15 cellular contexts compared by ENCODE assay signal in the genomic region with DNA sequence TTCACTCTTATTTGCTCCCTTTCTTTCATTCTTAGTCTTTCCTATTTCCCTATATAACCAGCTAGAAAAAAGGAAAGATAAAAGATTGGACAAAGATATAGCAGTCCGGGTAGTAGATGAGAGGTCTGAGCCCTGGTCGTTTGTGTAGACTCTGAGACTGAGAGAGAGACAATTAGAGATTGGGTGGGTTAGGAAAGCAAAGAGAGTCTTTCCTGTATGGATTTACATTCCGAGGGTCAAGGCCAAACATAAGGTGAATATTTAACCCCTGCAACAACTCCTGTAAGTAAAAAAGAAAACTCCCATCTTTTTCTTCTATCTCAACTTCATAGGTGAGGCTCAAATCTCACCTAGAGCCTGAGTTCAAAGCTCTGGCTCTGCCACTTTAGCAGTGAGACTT.
DNase-seq lines count a peak whose midpoint lies in the region; ATAC-seq and TF ChIP-seq lines count a peak whose summit lies in the region.
"Had no signal": no experiment of that assay in that cellular context is flagged by ENCODE, and none has a peak within 500 bp of the region (broad histone marks: within the 10 kb centered on the region; RNA-seq: fewer than 3 reads in every experiment).

No MANE protein-coding gene starts in this region.

- ATAC-seq in GM23338, result no peak; the same call in 2 of the 3 replicates
- ATAC-seq in GM18498 (IDR thresholded peaks at IDR 0.05; ENCODE audit: unreplicated experiment), result no peak
- no peak for ATAC-seq in sciatic nerve
- ATAC-seq: K562 had no signal

- DNase-seq in GM23338 (ENCODE audit: low spot score) (peak; percentile 31), HK-2 (ENCODE audit: unreplicated experiment) (no peak), sciatic nerve (ENCODE audit: low spot score) (no peak)
- no peak for DNase-seq in activated naive CD4-positive, alpha-beta T cell treated with anti-CD3 and anti-CD28 coated beads for 36 hours
- DNase-seq: ACHN; C1 segment of cervical spinal cord; Calu3; CD4-positive, alpha-beta T cell; Karpas-422 had no signal

- no peaks in the 10 kb centered on the region for H3K79me2 ChIP-seq in GM23338 (replicated peaks; ENCODE audit: insufficient read depth)

- H3K4me3 Mint-ChIP-seq in GM23338, result peak overlapping the region; percentile 58; the same call in 2 of the 3 replicates
- H3K4me3 Mint-ChIP-seq in dendritic cell treated with granulocyte-macrophage colony-stimulating factor and Interleukin-4, amounts not matched to agents 40 ng/mL and 50 ng/mL, for 4 days, result no peak overlapping the region
- no peak overlapping the region for H3K4me3 Mint-ChIP-seq in activated naive CD4-positive, alpha-beta T cell treated with anti-CD3 and anti-CD28 coated beads for 36 hours
- H3K4me3 Mint-ChIP-seq: B cell; CD4-positive, alpha-beta T cell had no signal

- H3K27ac ChIP-seq in GM23338 (ENCODE audit: low read depth) (peak overlapping the region; percentile 97), HUES48 (ENCODE audit: low read depth, low read length) (peak overlapping the region; percentile 96), iPS-18a (ENCODE audit: low read length) (peak overlapping the region; percentile 21)

- no peak overlapping the region; the same call in 1 of the 2 replicates for H3K9ac ChIP-seq in HUES48 (ENCODE audit: low read depth, low read length)
- H3K9ac ChIP-seq in iPS-18a (ENCODE audit: low read length), result no peak overlapping the region

- H3K4me2 ChIP-seq in GM23338, result peak overlapping the region; percentile 56

- H3K9me3 ChIP-seq in HUES48 (ENCODE audit: control insufficient read depth, insufficient read depth, low read length) (no peaks in the 10 kb centered on the region), iPS-18a (ENCODE audit: control insufficient read depth, low read depth, low read length) (no peaks in the 10 kb centered on the region)

- H3K4me1 Mint-ChIP-seq in GM23338, result peaks cover 63% of the 10 kb centered on the region
- H3K4me1 Mint-ChIP-seq in dendritic cell treated with granulocyte-macrophage colony-stimulating factor and Interleukin-4, amounts not matched to agents 40 ng/mL and 50 ng/mL, for 4 days (ENCODE audit: low read depth), result peaks cover 37% of the 10 kb centered on the region
- H3K4me1 Mint-ChIP-seq in activated naive CD4-positive, alpha-beta T cell treated with anti-CD3 and anti-CD28 coated beads for 36 hours (ENCODE audit: low read depth), result peaks cover 12% of the 10 kb centered on the region

- H3K4me3 ChIP-seq in GM23338 (peak overlapping the region; percentile 1), HUES48 (ENCODE audit: low read depth, low read length) (peak overlapping the region; percentile 42; the same call in 1 of the 2 replicates), iPS-18a (ENCODE audit: low read length) (peak overlapping the region; percentile 42)
- H3K4me3 ChIP-seq: K562 had no signal

- intact Hi-C loops in dendritic cell treated with granulocyte-macrophage colony-stimulating factor and Interleukin-4, amounts not matched to agents 40 ng/mL and 50 ng/mL, for 4 days (cut with micrococcal nuclease), result no loop called here
- intact Hi-C loops in activated naive CD4-positive, alpha-beta T cell treated with anti-CD3 and anti-CD28 coated beads for 36 hours (cut with micrococcal nuclease), result loop anchor here (10.0 kb wide), 1 partner anchor 736 kb away; the partner anchor contains the start of gene HOOK1
- intact Hi-C loops in sciatic nerve (cut with DNase I), result loop anchor here (10.0 kb wide), 1 partner anchor 294 kb away; the partner anchor contains the start of gene JUN

- TF ChIP-seq CTCF in GM23338 (conservative IDR thresholded peaks at IDR 0.05; ENCODE audit: low read depth in 2 of 2), result no peak

- H2AFZ ChIP-seq in GM23338, result no peak overlapping the region

- no peaks in the 10 kb centered on the region for H3K9me3 Mint-ChIP-seq in GM23338
- no peaks in the 10 kb centered on the region for H3K9me3 Mint-ChIP-seq in dendritic cell treated with granulocyte-macrophage colony-stimulating factor and Interleukin-4, amounts not matched to agents 40 ng/mL and 50 ng/mL, for 4 days
- H3K9me3 Mint-ChIP-seq in activated naive CD4-positive, alpha-beta T cell treated with anti-CD3 and anti-CD28 coated beads for 36 hours, result no peaks in the 10 kb centered on the region
- H3K9me3 Mint-ChIP-seq: CD4-positive, alpha-beta T cell had no signal

- CTCF ChIA-PET in activated naive CD4-positive, alpha-beta T cell treated with anti-CD3 and anti-CD28 coated beads for 36 hours (lab: Charles Lee), result no interaction called here

- H3K27ac Mint-ChIP-seq in GM23338, result peak overlapping the region; percentile 94
- peak overlapping the region; percentile 60 for H3K27ac Mint-ChIP-seq in dendritic cell treated with granulocyte-macrophage colony-stimulating factor and Interleukin-4, amounts not matched to agents 40 ng/mL and 50 ng/mL, for 4 days
- H3K27ac Mint-ChIP-seq in activated naive CD4-positive, alpha-beta T cell treated with anti-CD3 and anti-CD28 coated beads for 36 hours, result no peak overlapping the region
- H3K27ac Mint-ChIP-seq: B cell; CD4-positive, alpha-beta T cell had no signal

- peaks cover 4% of the 10 kb centered on the region for H3K27me3 Mint-ChIP-seq in GM23338 (ENCODE audit: insufficient read depth, low read depth, poor library complexity)
- H3K27me3 Mint-ChIP-seq in dendritic cell treated with granulocyte-macrophage colony-stimulating factor and Interleukin-4, amounts not matched to agents 40 ng/mL and 50 ng/mL, for 4 days, result no peaks in the 10 kb centered on the region
- no peaks in the 10 kb centered on the region for H3K27me3 Mint-ChIP-seq in activated naive CD4-positive, alpha-beta T cell treated with anti-CD3 and anti-CD28 coated beads for 36 hours (ENCODE audit: low read depth)
- H3K27me3 Mint-ChIP-seq: B cell; CD4-positive, alpha-beta T cell had no signal

- H3K36me3 ChIP-seq in GM23338 (ENCODE audit: insufficient read depth), result no peaks in the 10 kb centered on the region
- H3K36me3 ChIP-seq in HUES48 (ENCODE audit: control insufficient read depth, insufficient read depth, low read length), result no peaks in the 10 kb centered on the region
- H3K36me3 ChIP-seq in iPS-18a (ENCODE audit: control insufficient read depth, low read depth, low read length), result no peaks in the 10 kb centered on the region

- H4K20me1 ChIP-seq in GM23338 (replicated peaks; ENCODE audit: insufficient read depth), result no peaks in the 10 kb centered on the region

- H3K4me1 ChIP-seq in GM23338 (ENCODE audit: insufficient read depth) (peaks cover 53% of the 10 kb centered on the region), HUES48 (ENCODE audit: control insufficient read depth, insufficient read depth, low read length) (peaks cover 70% of the 10 kb centered on the region), iPS-18a (ENCODE audit: control insufficient read depth, low read depth, low read length) (peaks cover 57% of the 10 kb centered on the region)

- H3K36me3 Mint-ChIP-seq in GM23338 (ENCODE audit: low read depth), result no peaks in the 10 kb centered on the region; the same call in 2 of the 3 replicates
- H3K36me3 Mint-ChIP-seq in dendritic cell treated with granulocyte-macrophage colony-stimulating factor and Interleukin-4, amounts not matched to agents 40 ng/mL and 50 ng/mL, for 4 days (ENCODE audit: low read depth), result no peaks in the 10 kb centered on the region
- H3K36me3 Mint-ChIP-seq in activated naive CD4-positive, alpha-beta T cell treated with anti-CD3 and anti-CD28 coated beads for 36 hours (ENCODE audit: low read depth), result no peaks in the 10 kb centered on the region

- H3K27me3 ChIP-seq in GM23338 (ENCODE audit: insufficient read depth) (no peaks in the 10 kb centered on the region), HUES48 (ENCODE audit: control insufficient read depth, insufficient read depth, low read length) (no peaks in the 10 kb centered on the region), iPS-18a (ENCODE audit: control insufficient read depth, insufficient read depth, low read length) (no peaks in the 10 kb centered on the region)

- 0 out of 2 replicates have a peak, but pooled peaks cover 4% of the 10 kb centered on the region for H3K9me2 ChIP-seq in GM23338 (ENCODE audit: insufficient read depth)

- peaks cover 18% of the 10 kb centered on the region for H3F3A ChIP-seq in GM23338 (replicated peaks; ENCODE audit: low read depth)

TF ChIP-seq in GM23338, 12 proteins besides CTCF, POLR2A, EP300 and RAD21 (continues in another document):
- TF ChIP-seq ETS1 (IDR thresholded peaks at IDR 0.05), result no peak
- no peak for TF ChIP-seq ZNF331 (CRISPR knock-in tag; IDR thresholded peaks at IDR 0.05; ENCODE audit: low read depth)
- TF ChIP-seq, protein P1, sequence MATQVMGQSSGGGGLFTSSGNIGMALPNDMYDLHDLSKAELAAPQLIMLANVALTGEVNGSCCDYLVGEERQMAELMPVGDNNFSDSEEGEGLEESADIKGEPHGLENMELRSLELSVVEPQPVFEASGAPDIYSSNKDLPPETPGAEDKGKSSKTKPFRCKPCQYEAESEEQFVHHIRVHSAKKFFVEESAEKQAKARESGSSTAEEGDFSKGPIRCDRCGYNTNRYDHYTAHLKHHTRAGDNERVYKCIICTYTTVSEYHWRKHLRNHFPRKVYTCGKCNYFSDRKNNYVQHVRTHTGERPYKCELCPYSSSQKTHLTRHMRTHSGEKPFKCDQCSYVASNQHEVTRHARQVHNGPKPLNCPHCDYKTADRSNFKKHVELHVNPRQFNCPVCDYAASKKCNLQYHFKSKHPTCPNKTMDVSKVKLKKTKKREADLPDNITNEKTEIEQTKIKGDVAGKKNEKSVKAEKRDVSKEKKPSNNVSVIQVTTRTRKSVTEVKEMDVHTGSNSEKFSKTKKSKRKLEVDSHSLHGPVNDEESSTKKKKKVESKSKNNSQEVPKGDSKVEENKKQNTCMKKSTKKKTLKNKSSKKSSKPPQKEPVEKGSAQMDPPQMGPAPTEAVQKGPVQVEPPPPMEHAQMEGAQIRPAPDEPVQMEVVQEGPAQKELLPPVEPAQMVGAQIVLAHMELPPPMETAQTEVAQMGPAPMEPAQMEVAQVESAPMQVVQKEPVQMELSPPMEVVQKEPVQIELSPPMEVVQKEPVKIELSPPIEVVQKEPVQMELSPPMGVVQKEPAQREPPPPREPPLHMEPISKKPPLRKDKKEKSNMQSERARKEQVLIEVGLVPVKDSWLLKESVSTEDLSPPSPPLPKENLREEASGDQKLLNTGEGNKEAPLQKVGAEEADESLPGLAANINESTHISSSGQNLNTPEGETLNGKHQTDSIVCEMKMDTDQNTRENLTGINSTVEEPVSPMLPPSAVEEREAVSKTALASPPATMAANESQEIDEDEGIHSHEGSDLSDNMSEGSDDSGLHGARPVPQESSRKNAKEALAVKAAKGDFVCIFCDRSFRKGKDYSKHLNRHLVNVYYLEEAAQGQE (IDR thresholded peaks at IDR 0.05; ENCODE audit: unreplicated experiment), result no peak

Comparison
In these comparisons a context has a peak if more than half of its experiments do, and no peak if none do; other contexts are left out.
1. H3K27ac ChIP-seq: peak in every context shown above with its lines; median percentile 97 in GM23338; 96 in HUES48; 21 in iPS-18a.